Comparison of ENCODE assay signal across 1 cellular context in genomic region chr17:19507673-19508326, GRCh38.
TF ChIP-seq lines count a peak whose summit lies in the region.

No MANE protein-coding gene starts in this region.

TF ChIP-seq in HepG2, 621 proteins besides CTCF, POLR2A, EP300 and RAD21 (continued from another document and continues in another):
- no peak for TF ChIP-seq RFX3 (CRISPR knock-in tag; IDR thresholded peaks at IDR 0.05)
- no peak for TF ChIP-seq KAT2B (IDR thresholded peaks at IDR 0.05; ENCODE audit: borderline replicate concordance, low read depth, low read length)
- TF ChIP-seq ZNF749 (CRISPR knock-in tag; IDR thresholded peaks at IDR 0.05; ENCODE audit: borderline replicate concordance), result no peak
- no peak for TF ChIP-seq ELF4 (CRISPR knock-in tag; IDR thresholded peaks at IDR 0.05; ENCODE audit: borderline replicate concordance)
- TF ChIP-seq DNMT3B (CRISPR knock-in tag; conservative IDR thresholded peaks at IDR 0.05), result peak; percentile 54; the same call in 1 of the 2 replicates
- TF ChIP-seq ZSCAN29 (CRISPR knock-in tag; conservative IDR thresholded peaks at IDR 0.05), result no peak
- peak; percentile 57; the same call in 1 of the 2 replicates for TF ChIP-seq ETV5 (CRISPR knock-in tag; IDR thresholded peaks at IDR 0.05; ENCODE audit: borderline replicate concordance)
- TF ChIP-seq ZNF143 (CRISPR knock-in tag; IDR thresholded peaks at IDR 0.05), result no peak
- TF ChIP-seq FUBP1 (CRISPR knock-in tag; IDR thresholded peaks at IDR 0.05; ENCODE audit: borderline replicate concordance), result no peak
- TF ChIP-seq PRDM4 (CRISPR knock-in tag; IDR thresholded peaks at IDR 0.05; ENCODE audit: borderline replicate concordance), result no peak
- TF ChIP-seq RXRB (CRISPR knock-in tag; IDR thresholded peaks at IDR 0.05; ENCODE audit: borderline replicate concordance), result peak; percentile 67; the same call in 1 of the 2 replicates
- TF ChIP-seq ZBTB40 (IDR thresholded peaks at IDR 0.05), result no peak
- TF ChIP-seq ZBTB40 (CRISPR knock-in tag; IDR thresholded peaks at IDR 0.05), result no peak
- TF ChIP-seq ZNF510 (CRISPR knock-in tag; IDR thresholded peaks at IDR 0.05; ENCODE audit: low read depth), result no peak
- no peak for TF ChIP-seq ZBTB46 (CRISPR knock-in tag; IDR thresholded peaks at IDR 0.05; ENCODE audit: borderline replicate concordance)
- TF ChIP-seq ATF7 (IDR thresholded peaks at IDR 0.05), result no peak
- TF ChIP-seq ATF7 (CRISPR knock-in tag; IDR thresholded peaks at IDR 0.05), result no peak; the same call in 1 of the 2 replicates
- peak; percentile 33; the same call in 1 of the 2 replicates for TF ChIP-seq MIER3 (CRISPR knock-in tag; IDR thresholded peaks at IDR 0.05; ENCODE audit: borderline replicate concordance)
- no peak for TF ChIP-seq ATF5 (CRISPR knock-in tag; IDR thresholded peaks at IDR 0.05; ENCODE audit: low read depth)
- peak; percentile 71 for TF ChIP-seq ZBTB34 (CRISPR knock-in tag; IDR thresholded peaks at IDR 0.05)
- no peak for TF ChIP-seq NFATC3 (CRISPR knock-in tag; IDR thresholded peaks at IDR 0.05)
- TF ChIP-seq POLR2G (IDR thresholded peaks at IDR 0.05; ENCODE audit: low read depth, low read length), result no peak
- TF ChIP-seq CBX1 (IDR thresholded peaks at IDR 0.05; ENCODE audit: low read depth), result no peak
- no peak for TF ChIP-seq HMGXB3 (CRISPR knock-in tag; IDR thresholded peaks at IDR 0.05; ENCODE audit: borderline replicate concordance)
- peak; percentile 79; the same call in 1 of the 2 replicates for TF ChIP-seq ARID4A (CRISPR knock-in tag; IDR thresholded peaks at IDR 0.05; ENCODE audit: borderline replicate concordance)
- TF ChIP-seq ZNF747 (CRISPR knock-in tag; IDR thresholded peaks at IDR 0.05; ENCODE audit: borderline replicate concordance), result no peak
